Comparison of ENCODE assay signal across 19 cellular contexts in genomic region chr1:25814688-25815087, GRCh38. TPM values are rescaled to one million over a fixed set of nuclear protein-coding genes. Genes with fewer than 3 reads are reported as not detected.
"Had no signal": no experiment of that assay in that cellular context is flagged by ENCODE, and none has a peak within 500 bp of the region (broad histone marks: within the 10 kb centered on the region; RNA-seq: fewer than 3 reads in every experiment).

No MANE protein-coding gene starts in this region.

- H3K9me3 Mint-ChIP-seq: endodermal cell, T-cell had no signal

- H3K9me3 ChIP-seq: adrenal gland, lower lobe of right lung, spleen, tibial artery had no signal

- ATAC-seq: foreskin keratinocyte, lower lobe of right lung, SK-N-SH treated with all-trans-retinoic acid at 6 μM for 48 hours, T-cell had no signal

- H3K27me3 Mint-ChIP-seq: T-cell had no signal

- H3K4me3 ChIP-seq: adrenal gland, hepatocyte, lower lobe of right lung, spleen, tibial artery had no signal

- H3K27ac Mint-ChIP-seq: endodermal cell had no signal

- FAIRE-seq: astrocyte, bronchial epithelial cell, urothelium cell line had no signal

- H3K4me3 Mint-ChIP-seq: endodermal cell, T-cell had no signal

- H3K27me3 ChIP-seq: adrenal gland, foreskin keratinocyte, hepatocyte, spleen, tibial artery had no signal

- H3K27ac ChIP-seq: adrenal gland, foreskin keratinocyte, hepatocyte, lower lobe of right lung, spleen, tibial artery had no signal

- DNase-seq: activated naive CD4-positive, alpha-beta T cell treated with anti-CD3 and anti-CD28 coated beads, Interleukin-2, amount 50 U/mL, for 16 hours; activated T-cell treated with anti-CD3 and anti-CD28 coated beads for 4 hours; endodermal cell; foreskin keratinocyte; lower lobe of right lung; midbrain; retina; spleen; stimulated activated naive CD4-positive, alpha-beta T cell treated with Interleukin-2 at 50 U/mL for 16 hours; T-cell; tibial artery had no signal

RNA-seq across cellular contexts. Expression of gene AUNIP, which starts 44.6 kb away (rescaled TPM):
- total RNA-seq: lower lobe of right lung, omental fat pad, posterior vena cava had no signal
